ENCODE assay signal across 26 cellular contexts in genomic region chr4:161002386-161002785, GRCh38.
"Had no signal": no experiment of that assay in that cellular context is flagged by ENCODE, and none has a peak within 500 bp of the region (broad histone marks: within the 10 kb centered on the region; RNA-seq: fewer than 3 reads in every experiment).

No MANE protein-coding gene starts in this region.

- H3K36me3 ChIP-seq: neural progenitor cell, ovary, right atrium auricular region, right lobe of liver, suprapubic skin, thoracic aorta, tibial artery, vagina had no signal

- DNase-seq: hippocampal formation; kidney glomerular epithelial cell; left cardiac atrium; naive B cell; natural killer cell; nephron progenitor cell; ovary; right lobe of liver; stimulated activated CD4-positive, alpha-beta T cell treated with anti-CD3 and anti-CD28 coated beads, Interleukin-12 subunit alpha, Interleukin-12 subunit beta, amount 100 ng/mL, for 4 hours; stimulated activated CD4-positive, alpha-beta T cell treated with anti-CD3 and anti-CD28 coated beads, Interleukin-15, amount 100 ng/mL, for 24 hours; stimulated activated CD4-positive, alpha-beta T cell treated with anti-CD3 and anti-CD28 coated beads, Interleukin-2, amount 100 ng/mL, for 24 hours; stimulated activated CD4-positive, alpha-beta T cell treated with anti-CD3 and anti-CD28 coated beads, Interleukin-4, amount 100 ng/mL, for 1 hour; stimulated activated naive CD4-positive, alpha-beta T cell; tibial artery had no signal

- H3K9ac ChIP-seq: neural progenitor cell had no signal

- H3K27ac ChIP-seq: neural progenitor cell, ovary, right atrium auricular region, right lobe of liver, skin epidermis, suprapubic skin, thoracic aorta, tibial artery, vagina had no signal

- H3K4me3 Mint-ChIP-seq: mesothelial cell of epicardium; naive B cell; natural killer cell; nephron progenitor cell; neural progenitor cell; stimulated activated naive CD8-positive, alpha-beta T cell treated with anti-CD3 and anti-CD28 coated beads, Interleukin-15, Interleukin-2, amounts not matched to agents 100 ng/mL and 50 ng/mL, for 24 hours; type B pancreatic cell had no signal

- H3K4me1 ChIP-seq: neural progenitor cell, right atrium auricular region, right lobe of liver, suprapubic skin, tibial artery, vagina had no signal

- H3K27me3 ChIP-seq: neural progenitor cell, ovary, right atrium auricular region, right lobe of liver, suprapubic skin, tibial artery, vagina had no signal

- H3K4me2 ChIP-seq: neural progenitor cell had no signal

- H2AFZ ChIP-seq: neural progenitor cell had no signal

- H3K27me3 Mint-ChIP-seq: naive B cell; progenitor cell of endocrine pancreas; stimulated activated naive CD8-positive, alpha-beta T cell treated with anti-CD3 and anti-CD28 coated beads, Interleukin-15, Interleukin-2, amounts not matched to agents 100 ng/mL and 50 ng/mL, for 24 hours; type B pancreatic cell had no signal

- H3K27ac Mint-ChIP-seq: mesothelial cell of epicardium; natural killer cell; nephron progenitor cell; neural progenitor cell; progenitor cell of endocrine pancreas; stimulated activated naive CD8-positive, alpha-beta T cell treated with anti-CD3 and anti-CD28 coated beads, Interleukin-15, Interleukin-2, amounts not matched to agents 100 ng/mL and 50 ng/mL, for 24 hours; type B pancreatic cell had no signal

- H3K9me3 Mint-ChIP-seq: nephron progenitor cell; neural progenitor cell; stimulated activated naive CD8-positive, alpha-beta T cell treated with anti-CD3 and anti-CD28 coated beads, Interleukin-15, Interleukin-2, amounts not matched to agents 100 ng/mL and 50 ng/mL, for 24 hours had no signal

- H3K36me3 Mint-ChIP-seq: mesothelial cell of epicardium, naive B cell, neural progenitor cell, type B pancreatic cell had no signal

- ATAC-seq: left cardiac atrium, left lobe of liver, natural killer cell, right lobe of liver had no signal

- H3K4me3 ChIP-seq: lung, neural progenitor cell, ovary, right atrium auricular region, right lobe of liver, skin epidermis, suprapubic skin, thoracic aorta, tibial artery, vagina had no signal

- H3K4me1 Mint-ChIP-seq: mesothelial cell of epicardium, naive B cell, natural killer cell, nephron progenitor cell, neural progenitor cell had no signal

- H3K9me3 ChIP-seq: right lobe of liver, suprapubic skin, thoracic aorta, tibial artery, vagina had no signal
